In the genomic region with DNA sequence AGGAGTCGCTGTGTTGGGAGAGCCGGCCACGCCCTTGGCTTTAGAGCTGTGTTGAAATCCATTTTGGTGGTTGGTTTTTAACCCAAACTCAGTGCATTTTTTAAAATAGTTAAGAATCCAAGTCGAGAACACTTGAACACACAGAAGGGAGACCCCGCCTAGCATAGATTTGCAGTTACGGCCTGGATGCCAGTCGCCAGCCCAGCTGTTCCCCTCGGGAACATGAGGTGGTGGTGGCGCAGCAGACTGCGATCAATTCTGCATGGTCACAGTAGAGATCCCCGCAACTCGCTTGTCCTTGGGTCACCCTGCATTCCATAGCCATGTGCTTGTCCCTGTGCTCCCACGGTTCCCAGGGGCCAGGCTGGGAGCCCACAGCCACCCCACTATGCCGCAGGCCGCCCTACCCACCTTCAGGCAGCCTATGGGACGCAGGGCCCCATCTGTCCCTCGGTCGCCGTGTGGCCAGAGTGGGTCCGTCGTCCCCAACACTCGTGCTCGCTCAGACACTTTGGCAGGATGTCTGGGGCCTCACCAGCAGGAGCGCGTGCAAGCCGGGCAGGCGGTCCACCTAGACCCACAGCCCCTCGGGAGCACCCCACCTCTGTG, we compare ENCODE assay signal across 17 cellular contexts. TPM values are rescaled to one million over a fixed set of nuclear protein-coding genes. Genes with fewer than 3 reads are reported as not detected.
DNase-seq lines count a peak whose midpoint lies in the region; ATAC-seq and TF ChIP-seq lines count a peak whose summit lies in the region.
"Had no signal": no experiment of that assay in that cellular context is flagged by ENCODE, and none has a peak within 500 bp of the region (broad histone marks: within the 10 kb centered on the region; RNA-seq: fewer than 3 reads in every experiment).

No MANE protein-coding gene starts in this region.

- H3K4me1 Mint-ChIP-seq in central memory CD8-positive, alpha-beta T cell: peaks cover 39% of the 10 kb centered on the region

- H3K36me3 ChIP-seq in HCT116 (ENCODE audit: control insufficient read depth in 1 of 2, insufficient read depth in 2 of 2, low read length in 2 of 2): peaks cover 15 to 48% of the 10 kb centered on the region in 2 experiments
- H3K36me3 ChIP-seq in trophoblast cell (ENCODE audit: control insufficient read depth in 1 of 2, insufficient read depth in 2 of 2, low read length in 2 of 2): peaks cover 51 to 55% of the 10 kb centered on the region in 2 experiments

- peak overlapping the region; percentile 70 for H3K27ac Mint-ChIP-seq in central memory CD8-positive, alpha-beta T cell (ENCODE audit: low read depth)
- H3K27ac Mint-ChIP-seq: activated naive CD4-positive, alpha-beta T cell treated with anti-CD3 and anti-CD28 coated beads for 36 hours had no signal

- H3K4me1 ChIP-seq in HCT116 (ENCODE audit: control insufficient read depth in 1 of 2, insufficient read depth in 2 of 2, low read length in 2 of 2) (peaks cover 2 to 12% of the 10 kb centered on the region in 2 experiments; a peak in 3 of 4 replicates), trophoblast cell (ENCODE audit: control insufficient read depth in 1 of 2, insufficient read depth in 2 of 2, low read length in 2 of 2) (peaks cover 5% of the 10 kb centered on the region in 2 experiments)
- H3K4me1 ChIP-seq: SJCRH30 had no signal

- H3K4me3 ChIP-seq in HCT116 (replicated peaks in 1 of 2; ENCODE audit: low read depth in 1 of 2, low read length in 2 of 2) (no peak overlapping the region), trophoblast cell (ENCODE audit: low read depth, low read length) (no peak overlapping the region)
- H3K4me3 ChIP-seq: SJCRH30, testis had no signal

- H3K27me3 Mint-ChIP-seq in central memory CD8-positive, alpha-beta T cell: no peaks in the 10 kb centered on the region
- H3K27me3 Mint-ChIP-seq: CD4-positive, CD25-positive, alpha-beta regulatory T cell had no signal

- peaks cover 88% of the 10 kb centered on the region for H3K79me2 ChIP-seq in HCT116 (ENCODE audit: insufficient read depth, low read length)
- peaks cover 33% of the 10 kb centered on the region for H3K79me2 ChIP-seq in trophoblast cell (ENCODE audit: control insufficient read depth, insufficient read depth, low read length, poor library complexity)

- peaks cover 8% of the 10 kb centered on the region for H3K9me3 Mint-ChIP-seq in central memory CD8-positive, alpha-beta T cell

- TF ChIP-seq RAD21 in HCT116 (IDR thresholded peaks at IDR 0.05; ENCODE audit: low read depth): no peak

- CTCF ChIA-PET in HCT116 (lab: Charles Lee): no interaction called here

- peaks cover 64% of the 10 kb centered on the region for H3K36me3 Mint-ChIP-seq in central memory CD8-positive, alpha-beta T cell (ENCODE audit: insufficient read depth)

- H3K27ac ChIP-seq in HCT116 (ENCODE audit: low read depth, low read length): no peak overlapping the region
- H3K27ac ChIP-seq in trophoblast cell (ENCODE audit: low read depth, low read length): no peak overlapping the region
- H3K27ac ChIP-seq: SJCRH30, testis had no signal

- peaks cover 9% of the 10 kb centered on the region; the same call in 1 of the 2 replicates for H4K20me1 ChIP-seq in HCT116 (ENCODE audit: insufficient read depth)

- no peak for TF ChIP-seq POLR2A in HCT116 (IDR thresholded peaks at IDR 0.05; ENCODE audit: borderline replicate concordance, extremely low read depth, insufficient read depth, insufficient read length)

- peak overlapping the region; percentile 13 for H3K4ac ChIP-seq in trophoblast cell (ENCODE audit: low read depth, low read length)

- TSS peak; percentile 79 for BruUV-seq in HCT116 (replicated peaks; lab: Mats Ljungman, UMichigan)

- RAD21 ChIA-PET in HCT116 (lab: Charles Lee; ENCODE audit: low non-redundant PET in 1 of 2, low total read pairs in 2 of 2, uncharacterized antibody in 2 of 2, unreplicated experiment in 2 of 2): no interaction called here

- no peak overlapping the region for H2BK5ac ChIP-seq in trophoblast cell (ENCODE audit: low read depth, low read length, poor library complexity)

- no peaks in the 10 kb centered on the region for H3K27me3 ChIP-seq in HCT116 (ENCODE audit: insufficient read depth, low read length)
- H3K27me3 ChIP-seq in trophoblast cell (ENCODE audit: insufficient read depth, low read length): no peaks in the 10 kb centered on the region
- H3K27me3 ChIP-seq: SJCRH30, testis had no signal

- H3K4me2 ChIP-seq in HCT116 (ENCODE audit: low read length) (no peak overlapping the region), trophoblast cell (ENCODE audit: low read length) (no peak overlapping the region)

- no peak overlapping the region for H3K9ac ChIP-seq in HCT116 (ENCODE audit: low read length)
- H3K9ac ChIP-seq in trophoblast cell (ENCODE audit: low read length): no peak overlapping the region

- no peak overlapping the region for H2AK5ac ChIP-seq in trophoblast cell (ENCODE audit: low read length)

- H3K14ac ChIP-seq in trophoblast cell (ENCODE audit: low read length): no peak overlapping the region

- POLR2A ChIA-PET in HCT116 (lab: Charles Lee): interaction anchor here (1.4 kb wide), 1 partner anchor 14 kb away, joined by 3 read pairs; no protein-coding TSS in a partner anchor

- WGBS in trophoblast cell (ENCODE audit: extremely low coverage, insufficient coverage, insufficient read length): no CpG with 5 or more reads among the region's 28 CpGs

- peaks cover 10 to 13% of the 10 kb centered on the region in 2 experiments; a peak in 2 of 4 replicates for H3K9me3 ChIP-seq in HCT116 (ENCODE audit: control insufficient read depth in 1 of 2, insufficient read depth in 1 of 2, low read depth in 1 of 2, low read length in 2 of 2)
- H3K9me3 ChIP-seq in trophoblast cell (ENCODE audit: insufficient read depth, low read depth, low read length): peaks cover 8% of the 10 kb centered on the region
- H3K9me3 ChIP-seq: testis had no signal

- peak; percentile 54 for DNase-seq in activated CD8-positive, alpha-beta memory T cell treated with anti-CD3 and anti-CD28 coated beads for 24 hours
- DNase-seq in activated CD8-positive, alpha-beta memory T cell treated with anti-CD3 and anti-CD28 coated beads, Interleukin-2, amount 50 U/mL, for 4 hours: no peak
- DNase-seq in HCT116 (ENCODE audit: low read depth, low spot score): no peak
- no peak for DNase-seq in central memory CD8-positive, alpha-beta T cell (ENCODE audit: low spot score in 2 of 2)
- DNase-seq in trophoblast cell: no peak
- no peak for DNase-seq in GDM1 (lab: John Stamatoyannopoulos, UW)
- DNase-seq: CD4-positive, CD25-positive, alpha-beta regulatory T cell; effector CD8-positive, alpha-beta T cell; GOT3; NCI-H1105 treated with DMSO at 0.1 percent for 48 hours; SJCRH30; stimulated activated CD4-positive, alpha-beta T cell treated with anti-CD3 and anti-CD28 coated beads, Interleukin-1b, Interleukin-23, amount 100 ng/mL, for 48 hours; testis had no signal

- peak overlapping the region; percentile 6 for H3K4me3 Mint-ChIP-seq in central memory CD8-positive, alpha-beta T cell
- H3K4me3 Mint-ChIP-seq: activated naive CD4-positive, alpha-beta T cell treated with anti-CD3 and anti-CD28 coated beads for 36 hours had no signal

- ATAC-seq in HCT116 (no peak), HG02623 (IDR thresholded peaks at IDR 0.05; ENCODE audit: unreplicated experiment) (no peak), HG02970 (IDR thresholded peaks at IDR 0.05; ENCODE audit: low FRiP score, unreplicated experiment) (no peak)
- ATAC-seq in central memory CD8-positive, alpha-beta T cell (replicated peaks; ENCODE audit: extremely low read depth, poor library complexity, severe bottlenecking): no peak
- ATAC-seq: naive thymus-derived CD8-positive, alpha-beta T cell had no signal

- no peak overlapping the region for H4K91ac ChIP-seq in trophoblast cell (ENCODE audit: low read depth, low read length)

- H3K23ac ChIP-seq in trophoblast cell (ENCODE audit: low read length): no peak overlapping the region

- no peak overlapping the region for H2BK120ac ChIP-seq in trophoblast cell (ENCODE audit: insufficient read depth, low read length, poor library complexity)

- no peaks in the 10 kb centered on the region for H3K9me2 ChIP-seq in HCT116 (ENCODE audit: insufficient read depth)

- H4K8ac ChIP-seq in trophoblast cell (ENCODE audit: low read depth, low read length): no peak overlapping the region

- H2BK12ac ChIP-seq in trophoblast cell (ENCODE audit: low read length): no peak overlapping the region

- intact Hi-C loops in HCT116 (cut with micrococcal nuclease): no loop called here

- H2AFZ ChIP-seq in HCT116 (ENCODE audit: low read depth, low read length, poor library complexity, severe bottlenecking): no peak overlapping the region
- no peak overlapping the region for H2AFZ ChIP-seq in trophoblast cell (ENCODE audit: insufficient read depth, low read length, poor library complexity)

- peak in 1 of 3 experiments; percentile 15; a peak in 1 of 6 replicates for TF ChIP-seq CTCF in HCT116 (IDR thresholded peaks at IDR 0.05 in 2 of 3, conservative IDR thresholded peaks at IDR 0.05 in 1 of 3; ENCODE audit: borderline replicate concordance in 1 of 3, insufficient read depth in 1 of 3, low read depth in 2 of 3, low read length in 2 of 3)

- no peak overlapping the region for H3K18ac ChIP-seq in trophoblast cell (ENCODE audit: low read length)

- H3K79me1 ChIP-seq in trophoblast cell (ENCODE audit: low read length): peaks cover 9% of the 10 kb centered on the region

- H4K12ac ChIP-seq in trophoblast cell (ENCODE audit: low read depth, low read length): no peak overlapping the region

TF ChIP-seq in HCT116, 20 proteins besides CTCF, POLR2A, EP300 and RAD21:
- TF ChIP-seq ZFX (IDR thresholded peaks at IDR 0.05): no peak
- TF ChIP-seq POLR2AphosphoS5 (IDR thresholded peaks at IDR 0.05; ENCODE audit: low read depth, low read length): peak; percentile 19; the same call in 1 of the 2 replicates

RNA-seq across cellular contexts. Expression of gene C1orf35, which starts 4.7 kb away (rescaled TPM):
- 26.1 TPM for total RNA-seq in HCT116 (2021; ENCODE audit: unreplicated experiment)
- 19.2 and 19.3 TPM in 2 replicates for polyA plus RNA-seq in HCT116 (2012)
- polyA plus RNA-seq in trophoblast cell (2013): 17.6 and 18.1 TPM in 2 replicates

RNA-seq across cellular contexts. Expression of gene MRPL55, which starts 10.7 kb away (rescaled TPM):
- 57.1 TPM for total RNA-seq in HCT116 (2021; ENCODE audit: unreplicated experiment)
- polyA plus RNA-seq in HCT116 (2012): 91.7 and 124 TPM in 2 replicates
- 87.0 and 91.4 TPM in 2 replicates for polyA plus RNA-seq in trophoblast cell (2013)

RNA-seq across cellular contexts. Expression of gene ARF1, which starts 15.9 kb away (rescaled TPM):
- total RNA-seq in HCT116 (2021; ENCODE audit: unreplicated experiment): 394 TPM
- polyA plus RNA-seq in HCT116 (2012): 538 and 832 TPM in 2 replicates
- polyA plus RNA-seq in trophoblast cell (2013): 489 and 490 TPM in 2 replicates

RNA-seq across cellular contexts. Expression of gene GUK1, which starts 41.7 kb away (rescaled TPM):
- total RNA-seq in HCT116 (2021; ENCODE audit: unreplicated experiment): 145 TPM
- polyA plus RNA-seq in HCT116 (2012): 238 and 297 TPM in 2 replicates
- polyA plus RNA-seq in trophoblast cell (2013): 235 and 242 TPM in 2 replicates

RNA-seq across cellular contexts. Expression of gene GJC2, which starts 51.3 kb away (rescaled TPM):
- total RNA-seq in HCT116 (2021; ENCODE audit: unreplicated experiment): 0.76 TPM
- 0.23 and 0.46 TPM in 2 replicates for polyA plus RNA-seq in HCT116 (2012)
- 0.38 and 0.51 TPM in 2 replicates for polyA plus RNA-seq in trophoblast cell (2013)
- polyA plus RNA-seq: CD4-positive, CD25-positive, alpha-beta regulatory T cell had no signal
